Comparison of ENCODE assay signal across 2 cellular contexts in the genomic region with DNA sequence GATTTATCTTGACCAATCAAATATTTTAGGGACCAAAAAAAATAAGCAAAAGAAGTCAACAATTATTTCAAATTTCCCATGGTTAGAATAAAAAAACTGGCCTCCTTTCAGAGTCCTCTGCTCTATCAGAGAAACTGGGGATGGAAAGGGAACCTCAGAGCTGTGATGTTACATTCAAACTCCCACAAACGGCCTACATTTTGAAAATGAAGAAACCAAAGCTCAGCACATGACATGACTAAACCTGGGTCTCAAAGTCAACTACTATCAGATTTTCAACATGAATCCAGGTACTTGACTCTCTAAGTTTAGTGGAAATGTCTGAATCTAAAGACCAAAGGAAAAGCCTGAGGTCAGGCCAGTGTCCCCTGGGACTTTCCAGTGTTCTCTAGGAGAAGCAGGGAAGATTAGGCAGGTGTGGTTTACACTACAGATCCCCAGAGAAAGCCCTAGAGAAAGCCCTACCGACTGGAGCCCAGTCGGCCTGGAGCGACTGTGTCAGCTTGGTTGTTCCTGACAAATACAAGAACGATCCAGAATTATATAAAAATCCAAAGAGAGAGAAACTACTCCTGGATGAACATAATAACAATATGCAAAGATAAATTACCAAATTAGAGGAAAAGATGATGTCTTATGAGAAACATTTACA.
TF ChIP-seq lines count a peak whose summit lies in the region.

No MANE protein-coding gene starts in this region.

TF ChIP-seq in HEK293, 187 proteins besides CTCF, POLR2A, EP300 and RAD21 (continued from another document):
- TF ChIP-seq, protein P1, sequence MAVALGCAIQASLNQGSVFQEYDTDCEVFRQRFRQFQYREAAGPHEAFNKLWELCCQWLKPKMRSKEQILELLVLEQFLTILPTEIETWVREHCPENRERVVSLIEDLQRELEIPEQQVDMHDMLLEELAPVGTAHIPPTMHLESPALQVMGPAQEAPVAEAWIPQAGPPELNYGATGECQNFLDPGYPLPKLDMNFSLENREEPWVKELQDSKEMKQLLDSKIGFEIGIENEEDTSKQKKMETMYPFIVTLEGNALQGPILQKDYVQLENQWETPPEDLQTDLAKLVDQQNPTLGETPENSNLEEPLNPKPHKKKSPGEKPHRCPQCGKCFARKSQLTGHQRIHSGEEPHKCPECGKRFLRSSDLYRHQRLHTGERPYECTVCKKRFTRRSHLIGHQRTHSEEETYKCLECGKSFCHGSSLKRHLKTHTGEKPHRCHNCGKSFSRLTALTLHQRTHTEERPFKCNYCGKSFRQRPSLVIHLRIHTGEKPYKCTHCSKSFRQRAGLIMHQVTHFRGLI (tag by site-specific recombination; IDR thresholded peaks at IDR 0.05) = peak; percentile 96
- TF ChIP-seq, protein P2, sequence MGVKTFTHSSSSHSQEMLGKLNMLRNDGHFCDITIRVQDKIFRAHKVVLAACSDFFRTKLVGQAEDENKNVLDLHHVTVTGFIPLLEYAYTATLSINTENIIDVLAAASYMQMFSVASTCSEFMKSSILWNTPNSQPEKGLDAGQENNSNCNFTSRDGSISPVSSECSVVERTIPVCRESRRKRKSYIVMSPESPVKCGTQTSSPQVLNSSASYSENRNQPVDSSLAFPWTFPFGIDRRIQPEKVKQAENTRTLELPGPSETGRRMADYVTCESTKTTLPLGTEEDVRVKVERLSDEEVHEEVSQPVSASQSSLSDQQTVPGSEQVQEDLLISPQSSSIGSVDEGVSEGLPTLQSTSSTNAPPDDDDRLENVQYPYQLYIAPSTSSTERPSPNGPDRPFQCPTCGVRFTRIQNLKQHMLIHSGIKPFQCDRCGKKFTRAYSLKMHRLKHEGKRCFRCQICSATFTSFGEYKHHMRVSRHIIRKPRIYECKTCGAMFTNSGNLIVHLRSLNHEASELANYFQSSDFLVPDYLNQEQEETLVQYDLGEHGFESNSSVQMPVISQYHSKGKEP (tag by site-specific recombination; IDR thresholded peaks at IDR 0.05) = no peak
- TF ChIP-seq ZNF529 (tag by site-specific recombination; IDR thresholded peaks at IDR 0.05; ENCODE audit: insufficient replicate concordance) (no peak), ZNF133 (tag by site-specific recombination; IDR thresholded peaks at IDR 0.05) (no peak), IKZF3 (tag by site-specific recombination; IDR thresholded peaks at IDR 0.05) (peak; percentile 38; the same call in 1 of the 2 replicates), ZNF394 (tag by site-specific recombination; IDR thresholded peaks at IDR 0.05; ENCODE audit: borderline replicate concordance) (peak; percentile 63; the same call in 1 of the 2 replicates), ZNF561 (tag by site-specific recombination; IDR thresholded peaks at IDR 0.05; ENCODE audit: borderline replicate concordance) (0 out of 2 replicates have a peak, but pooled peaks have one; percentile 16), PATZ1 (tag by site-specific recombination; IDR thresholded peaks at IDR 0.05) (no peak), TRIM28 (IDR thresholded peaks at IDR 0.05; ENCODE audit: borderline replicate concordance, low read length) (peak; percentile 67; the same call in 1 of the 2 replicates), ZBTB17 (tag by site-specific recombination; IDR thresholded peaks at IDR 0.05) (no peak; the same call in 1 of the 2 replicates), MZF1 (tag by site-specific recombination; IDR thresholded peaks at IDR 0.05; ENCODE audit: borderline replicate concordance) (peak; percentile 84), PRDM1 (tag by site-specific recombination; IDR thresholded peaks at IDR 0.05) (0 out of 2 replicates have a peak, but pooled peaks have one; percentile 44)
- TF ChIP-seq, protein P3, sequence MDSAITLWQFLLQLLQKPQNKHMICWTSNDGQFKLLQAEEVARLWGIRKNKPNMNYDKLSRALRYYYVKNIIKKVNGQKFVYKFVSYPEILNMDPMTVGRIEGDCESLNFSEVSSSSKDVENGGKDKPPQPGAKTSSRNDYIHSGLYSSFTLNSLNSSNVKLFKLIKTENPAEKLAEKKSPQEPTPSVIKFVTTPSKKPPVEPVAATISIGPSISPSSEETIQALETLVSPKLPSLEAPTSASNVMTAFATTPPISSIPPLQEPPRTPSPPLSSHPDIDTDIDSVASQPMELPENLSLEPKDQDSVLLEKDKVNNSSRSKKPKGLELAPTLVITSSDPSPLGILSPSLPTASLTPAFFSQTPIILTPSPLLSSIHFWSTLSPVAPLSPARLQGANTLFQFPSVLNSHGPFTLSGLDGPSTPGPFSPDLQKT (IDR thresholded peaks at IDR 0.05; ENCODE audit: borderline replicate concordance, low read depth, low read length) = no peak

TF ChIP-seq in WTC11, 78 proteins besides CTCF, POLR2A, EP300 and RAD21:
- no peak for TF ChIP-seq HMGXB4 (CRISPR knock-in tag; IDR thresholded peaks at IDR 0.05)
- no peak for TF ChIP-seq RORB (CRISPR knock-in tag; IDR thresholded peaks at IDR 0.05)
- TF ChIP-seq, protein P4, sequence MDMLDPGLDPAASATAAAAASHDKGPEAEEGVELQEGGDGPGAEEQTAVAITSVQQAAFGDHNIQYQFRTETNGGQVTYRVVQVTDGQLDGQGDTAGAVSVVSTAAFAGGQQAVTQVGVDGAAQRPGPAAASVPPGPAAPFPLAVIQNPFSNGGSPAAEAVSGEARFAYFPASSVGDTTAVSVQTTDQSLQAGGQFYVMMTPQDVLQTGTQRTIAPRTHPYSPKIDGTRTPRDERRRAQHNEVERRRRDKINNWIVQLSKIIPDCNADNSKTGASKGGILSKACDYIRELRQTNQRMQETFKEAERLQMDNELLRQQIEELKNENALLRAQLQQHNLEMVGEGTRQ (CRISPR knock-in tag; IDR thresholded peaks at IDR 0.05) = no peak
- no peak for TF ChIP-seq NR3C1 (CRISPR knock-in tag; conservative IDR thresholded peaks at IDR 0.05; ENCODE audit: low read depth)
- no peak for TF ChIP-seq HMGA2 (CRISPR knock-in tag; IDR thresholded peaks at IDR 0.05)
- TF ChIP-seq USF1 (CRISPR knock-in tag; IDR thresholded peaks at IDR 0.05) = no peak
- TF ChIP-seq MLX (CRISPR knock-in tag; IDR thresholded peaks at IDR 0.05) = no peak
- TF ChIP-seq, protein P5, sequence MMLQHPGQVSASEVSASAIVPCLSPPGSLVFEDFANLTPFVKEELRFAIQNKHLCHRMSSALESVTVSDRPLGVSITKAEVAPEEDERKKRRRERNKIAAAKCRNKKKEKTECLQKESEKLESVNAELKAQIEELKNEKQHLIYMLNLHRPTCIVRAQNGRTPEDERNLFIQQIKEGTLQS (CRISPR knock-in tag; conservative IDR thresholded peaks at IDR 0.05) = no peak
- TF ChIP-seq EMX1 (CRISPR knock-in tag; IDR thresholded peaks at IDR 0.05) = no peak
- TF ChIP-seq KAT7 (CRISPR knock-in tag; IDR thresholded peaks at IDR 0.05; ENCODE audit: borderline replicate concordance) = no peak
- no peak for TF ChIP-seq TP53 (CRISPR knock-in tag; IDR thresholded peaks at IDR 0.05)
